In genomic region chr10:103072891-103073290, GRCh38 we compare ENCODE assay signal across 31 cellular contexts.
"Had no signal": no experiment of that assay in that cellular context is flagged by ENCODE, and none has a peak within 500 bp of the region (broad histone marks: within the 10 kb centered on the region; RNA-seq: fewer than 3 reads in every experiment).

No MANE protein-coding gene starts in this region.

- H3K4me3 Mint-ChIP-seq: activated B cell treated with CpG ODN at 0.5 μM for 24 hours; activated CD4-positive, alpha-beta memory T cell treated with anti-CD3 and anti-CD28 coated beads for 36 hours; activated CD4-positive, alpha-beta T cell treated with anti-CD3 and anti-CD28 coated beads, Interleukin-2, amount 10 ng/mL, durations not matched to agents 7 days and 5 days; activated CD8-positive, alpha-beta memory T cell treated with anti-CD3 and anti-CD28 coated beads, Interleukin-2, amount 10 ng/mL, durations not matched to agents 7 days and 5 days; activated CD8-positive, alpha-beta T cell treated with anti-CD3 and anti-CD28 coated beads, Interleukin-2, amount 10 ng/mL, durations not matched to agents 7 days and 5 days; activated naive CD4-positive, alpha-beta T cell treated with anti-CD3 and anti-CD28 coated beads, Interleukin-2, amount 10 ng/mL, durations not matched to agents 7 days and 5 days; activated naive CD4-positive, alpha-beta T cell treated with anti-CD3 and anti-CD28 coated beads, Interleukin-2, amount 50 U/mL, for 24 hours; activated naive CD8-positive, alpha-beta T cell; activated naive CD8-positive, alpha-beta T cell treated with anti-CD3 and anti-CD28 coated beads, Interleukin-2, amount 10 ng/mL, durations not matched to agents 7 days and 5 days; activated naive CD8-positive, alpha-beta T cell treated with anti-CD3 and anti-CD28 coated beads, Interleukin-2, amount 50 U/mL, for 24 hours; activated T-cell treated with anti-CD3 and anti-CD28 coated beads, Interleukin-2, amount 50 U/mL, for 24 hours; brain; T-helper 1 cell treated with Interleukin-12 subunit alpha and Interleukin-12 subunit beta and Interleukin-4 antibody, amounts not matched to agents 30 μg/mL and 1 μg/mL, for 36 hours; T-helper 2 cell treated with Interferon-gamma antibody and Interleukin-4, amounts not matched to agents 5 μg/mL and 100 μg/mL, for 36 hours had no signal

- H3K27ac Mint-ChIP-seq: activated B cell treated with CpG ODN at 0.5 μM for 24 hours; activated CD4-positive, alpha-beta memory T cell treated with anti-CD3 and anti-CD28 coated beads for 36 hours; activated CD4-positive, alpha-beta T cell treated with anti-CD3 and anti-CD28 coated beads, Interleukin-2, amount 10 ng/mL, durations not matched to agents 7 days and 5 days; activated CD8-positive, alpha-beta memory T cell treated with anti-CD3 and anti-CD28 coated beads, Interleukin-2, amount 10 ng/mL, durations not matched to agents 7 days and 5 days; activated CD8-positive, alpha-beta T cell treated with anti-CD3 and anti-CD28 coated beads, Interleukin-2, amount 10 ng/mL, durations not matched to agents 7 days and 5 days; activated naive CD4-positive, alpha-beta T cell treated with anti-CD3 and anti-CD28 coated beads, Interleukin-2, amount 10 ng/mL, durations not matched to agents 7 days and 5 days; activated naive CD4-positive, alpha-beta T cell treated with anti-CD3 and anti-CD28 coated beads, Interleukin-2, amount 50 U/mL, for 24 hours; activated naive CD8-positive, alpha-beta T cell; activated naive CD8-positive, alpha-beta T cell treated with anti-CD3 and anti-CD28 coated beads, Interleukin-2, amount 10 ng/mL, durations not matched to agents 7 days and 5 days; activated naive CD8-positive, alpha-beta T cell treated with anti-CD3 and anti-CD28 coated beads, Interleukin-2, amount 50 U/mL, for 24 hours; activated T-cell treated with anti-CD3 and anti-CD28 coated beads, Interleukin-2, amount 50 U/mL, for 24 hours; activated T-helper 2 cell treated with anti-CD3 and anti-CD28 coated beads, Interferon-gamma antibody, Interleukin-2, Interleukin-4, amounts not matched to agents 10 μg/mL and 5 μg/mL and 100 μg/mL, durations not matched to agents 14 hours and 24 hours and 36 hours; brain; T-helper 1 cell treated with Interleukin-12 subunit alpha and Interleukin-12 subunit beta and Interleukin-4 antibody, amounts not matched to agents 30 μg/mL and 1 μg/mL, for 36 hours; T-helper 2 cell treated with Interferon-gamma antibody and Interleukin-4, amounts not matched to agents 5 μg/mL and 100 μg/mL, for 36 hours had no signal

- H3K36me3 Mint-ChIP-seq: activated CD4-positive, alpha-beta memory T cell treated with anti-CD3 and anti-CD28 coated beads for 36 hours; activated CD8-positive, alpha-beta memory T cell treated with anti-CD3 and anti-CD28 coated beads, Interleukin-2, amount 10 ng/mL, durations not matched to agents 7 days and 5 days; activated naive CD4-positive, alpha-beta T cell treated with anti-CD3 and anti-CD28 coated beads, Interleukin-2, amount 10 ng/mL, durations not matched to agents 7 days and 5 days had no signal

- H3K27me3 Mint-ChIP-seq: activated B cell treated with CpG ODN at 0.5 μM for 24 hours; activated CD4-positive, alpha-beta memory T cell treated with anti-CD3 and anti-CD28 coated beads for 36 hours; activated CD4-positive, alpha-beta T cell treated with anti-CD3 and anti-CD28 coated beads, Interleukin-2, amount 10 ng/mL, durations not matched to agents 7 days and 5 days; activated CD8-positive, alpha-beta memory T cell treated with anti-CD3 and anti-CD28 coated beads, Interleukin-2, amount 10 ng/mL, durations not matched to agents 7 days and 5 days; activated naive CD4-positive, alpha-beta T cell treated with anti-CD3 and anti-CD28 coated beads, Interleukin-2, amount 10 ng/mL, durations not matched to agents 7 days and 5 days; activated naive CD4-positive, alpha-beta T cell treated with anti-CD3 and anti-CD28 coated beads, Interleukin-2, amount 50 U/mL, for 24 hours; activated naive CD8-positive, alpha-beta T cell; activated naive CD8-positive, alpha-beta T cell treated with anti-CD3 and anti-CD28 coated beads, Interleukin-2, amount 10 ng/mL, durations not matched to agents 7 days and 5 days; activated naive CD8-positive, alpha-beta T cell treated with anti-CD3 and anti-CD28 coated beads, Interleukin-2, amount 50 U/mL, for 24 hours; activated T-cell treated with anti-CD3 and anti-CD28 coated beads, Interleukin-2, amount 50 U/mL, for 24 hours; brain had no signal

- H3K9me3 Mint-ChIP-seq: activated B cell treated with CpG ODN at 0.5 μM for 24 hours; activated CD4-positive, alpha-beta memory T cell treated with anti-CD3 and anti-CD28 coated beads for 36 hours; activated CD4-positive, alpha-beta T cell treated with anti-CD3 and anti-CD28 coated beads, Interleukin-2, amount 10 ng/mL, durations not matched to agents 7 days and 5 days; activated naive CD4-positive, alpha-beta T cell treated with anti-CD3 and anti-CD28 coated beads, Interleukin-2, amount 10 ng/mL, durations not matched to agents 7 days and 5 days; activated naive CD4-positive, alpha-beta T cell treated with anti-CD3 and anti-CD28 coated beads, Interleukin-2, amount 50 U/mL, for 24 hours; activated naive CD8-positive, alpha-beta T cell treated with anti-CD3 and anti-CD28 coated beads, Interleukin-2, amount 10 ng/mL, durations not matched to agents 7 days and 5 days; activated naive CD8-positive, alpha-beta T cell treated with anti-CD3 and anti-CD28 coated beads, Interleukin-2, amount 50 U/mL, for 24 hours; activated T-cell treated with anti-CD3 and anti-CD28 coated beads, Interleukin-2, amount 50 U/mL, for 24 hours; activated T-helper 2 cell treated with anti-CD3 and anti-CD28 coated beads, Interferon-gamma antibody, Interleukin-2, Interleukin-4, amounts not matched to agents 10 μg/mL and 5 μg/mL and 100 μg/mL, durations not matched to agents 14 hours and 24 hours and 36 hours; brain; T-helper 1 cell treated with Interleukin-12 subunit alpha and Interleukin-12 subunit beta and Interleukin-4 antibody, amounts not matched to agents 30 μg/mL and 1 μg/mL, for 36 hours; T-helper 2 cell treated with Interferon-gamma antibody and Interleukin-4, amounts not matched to agents 5 μg/mL and 100 μg/mL, for 36 hours had no signal

- ATAC-seq: activated CD8-positive, alpha-beta memory T cell treated with anti-CD3 and anti-CD28 coated beads, Interleukin-2, amount 10 ng/mL, durations not matched to agents 7 days and 5 days; activated CD8-positive, alpha-beta T cell treated with anti-CD3 and anti-CD28 coated beads, Interleukin-2, amount 10 ng/mL, durations not matched to agents 7 days and 5 days; activated naive CD8-positive, alpha-beta T cell treated with anti-CD3 and anti-CD28 coated beads, Interleukin-2, amount 50 U/mL, for 24 hours had no signal

- DNase-seq: activated B cell treated with CpG ODN at 0.5 μM for 24 hours; activated CD4-positive, alpha-beta memory T cell treated with anti-CD3 and anti-CD28 coated beads for 36 hours; activated CD4-positive, alpha-beta T cell treated with anti-CD3 and anti-CD28 coated beads for 4 hours; activated CD4-positive, alpha-beta T cell treated with anti-CD3 and anti-CD28 coated beads, Interleukin-2, amount 10 ng/mL, durations not matched to agents 7 days and 5 days; activated CD4-positive, alpha-beta T cell treated with anti-CD3 and anti-CD28 coated beads, Interleukin-2, amount 50 U/mL, for 4 hours; activated CD4-positive, CD25-positive, alpha-beta regulatory T cell treated with anti-CD3 and anti-CD28 coated beads, Interleukin-2, amount 50 U/mL, for 72 hours; activated CD8-positive, alpha-beta memory T cell treated with anti-CD3 and anti-CD28 coated beads for 24 hours; activated CD8-positive, alpha-beta memory T cell treated with anti-CD3 and anti-CD28 coated beads, Interleukin-2, amount 10 ng/mL, durations not matched to agents 7 days and 5 days; activated CD8-positive, alpha-beta memory T cell treated with anti-CD3 and anti-CD28 coated beads, Interleukin-2, amount 50 U/mL, for 48 hours; activated CD8-positive, alpha-beta T cell treated with anti-CD3 and anti-CD28 coated beads, Interleukin-2, amount 10 ng/mL, durations not matched to agents 7 days and 5 days; activated effector memory CD4-positive, alpha-beta T cell treated with Interleukin-2 at 50 U/mL for 16 hours; activated gamma-delta T cell; activated naive CD4-positive, alpha-beta T cell treated with anti-CD3 and anti-CD28 coated beads, Interleukin-2, amount 10 ng/mL, durations not matched to agents 7 days and 5 days; activated naive CD4-positive, alpha-beta T cell treated with Interleukin-2 at 50 U/mL for 16 hours; activated naive CD8-positive, alpha-beta T cell treated with anti-CD3 and anti-CD28 coated beads, Interleukin-2, amount 10 ng/mL, durations not matched to agents 7 days and 5 days; activated naive CD8-positive, alpha-beta T cell treated with anti-CD3 and anti-CD28 coated beads, Interleukin-2, amount 50 U/mL, for 24 hours; activated T-cell treated with anti-CD3 and anti-CD28 coated beads, Interleukin-2, amount 50 U/mL, for 24 hours; activated T-cell treated with anti-CD3 and anti-CD28 coated beads, Interleukin-2, amount 50 U/mL, for 48 hours; amygdala; anterior cingulate cortex; caudate nucleus; SW 1271; T-helper 1 cell; T-helper 2 cell; T-helper 9 cell had no signal
